ENCODE assay signal across 2 cellular contexts in the genomic region with DNA sequence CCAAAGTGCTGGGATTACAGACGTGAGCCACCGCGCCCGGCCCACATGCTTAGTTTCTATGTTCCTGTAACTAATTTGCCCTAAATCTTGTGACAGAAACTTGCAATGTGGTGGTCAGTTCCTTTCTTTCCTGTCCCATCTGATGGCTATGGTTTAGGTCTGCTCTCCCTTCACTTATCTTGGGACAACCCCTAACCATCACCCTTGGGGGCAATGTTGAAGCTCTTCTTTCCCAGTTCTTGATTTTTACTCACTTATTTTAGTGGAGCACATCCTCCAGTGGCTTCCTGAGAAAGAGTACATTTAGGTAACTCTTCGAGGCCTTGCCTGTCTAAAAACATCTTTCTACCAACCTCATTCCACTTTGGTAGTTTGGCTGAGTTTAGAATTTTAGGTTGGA.
TF ChIP-seq lines count a peak whose summit lies in the region.

No MANE protein-coding gene starts in this region.

TF ChIP-seq in HepG2, 621 proteins besides CTCF, POLR2A, EP300 and RAD21:
- TF ChIP-seq, protein P1, sequence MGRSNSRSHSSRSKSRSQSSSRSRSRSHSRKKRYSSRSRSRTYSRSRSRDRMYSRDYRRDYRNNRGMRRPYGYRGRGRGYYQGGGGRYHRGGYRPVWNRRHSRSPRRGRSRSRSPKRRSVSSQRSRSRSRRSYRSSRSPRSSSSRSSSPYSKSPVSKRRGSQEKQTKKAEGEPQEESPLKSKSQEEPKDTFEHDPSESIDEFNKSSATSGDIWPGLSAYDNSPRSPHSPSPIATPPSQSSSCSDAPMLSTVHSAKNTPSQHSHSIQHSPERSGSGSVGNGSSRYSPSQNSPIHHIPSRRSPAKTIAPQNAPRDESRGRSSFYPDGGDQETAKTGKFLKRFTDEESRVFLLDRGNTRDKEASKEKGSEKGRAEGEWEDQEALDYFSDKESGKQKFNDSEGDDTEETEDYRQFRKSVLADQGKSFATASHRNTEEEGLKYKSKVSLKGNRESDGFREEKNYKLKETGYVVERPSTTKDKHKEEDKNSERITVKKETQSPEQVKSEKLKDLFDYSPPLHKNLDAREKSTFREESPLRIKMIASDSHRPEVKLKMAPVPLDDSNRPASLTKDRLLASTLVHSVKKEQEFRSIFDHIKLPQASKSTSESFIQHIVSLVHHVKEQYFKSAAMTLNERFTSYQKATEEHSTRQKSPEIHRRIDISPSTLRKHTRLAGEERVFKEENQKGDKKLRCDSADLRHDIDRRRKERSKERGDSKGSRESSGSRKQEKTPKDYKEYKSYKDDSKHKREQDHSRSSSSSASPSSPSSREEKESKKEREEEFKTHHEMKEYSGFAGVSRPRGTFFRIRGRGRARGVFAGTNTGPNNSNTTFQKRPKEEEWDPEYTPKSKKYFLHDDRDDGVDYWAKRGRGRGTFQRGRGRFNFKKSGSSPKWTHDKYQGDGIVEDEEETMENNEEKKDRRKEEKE (IDR thresholded peaks at IDR 0.05): no peak
- TF ChIP-seq, protein P2, sequence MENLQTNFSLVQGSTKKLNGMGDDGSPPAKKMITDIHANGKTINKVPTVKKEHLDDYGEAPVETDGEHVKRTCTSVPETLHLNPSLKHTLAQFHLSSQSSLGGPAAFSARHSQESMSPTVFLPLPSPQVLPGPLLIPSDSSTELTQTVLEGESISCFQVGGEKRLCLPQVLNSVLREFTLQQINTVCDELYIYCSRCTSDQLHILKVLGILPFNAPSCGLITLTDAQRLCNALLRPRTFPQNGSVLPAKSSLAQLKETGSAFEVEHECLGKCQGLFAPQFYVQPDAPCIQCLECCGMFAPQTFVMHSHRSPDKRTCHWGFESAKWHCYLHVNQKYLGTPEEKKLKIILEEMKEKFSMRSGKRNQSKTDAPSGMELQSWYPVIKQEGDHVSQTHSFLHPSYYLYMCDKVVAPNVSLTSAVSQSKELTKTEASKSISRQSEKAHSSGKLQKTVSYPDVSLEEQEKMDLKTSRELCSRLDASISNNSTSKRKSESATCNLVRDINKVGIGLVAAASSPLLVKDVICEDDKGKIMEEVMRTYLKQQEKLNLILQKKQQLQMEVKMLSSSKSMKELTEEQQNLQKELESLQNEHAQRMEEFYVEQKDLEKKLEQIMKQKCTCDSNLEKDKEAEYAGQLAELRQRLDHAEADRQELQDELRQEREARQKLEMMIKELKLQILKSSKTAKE (CRISPR knock-in tag; IDR thresholded peaks at IDR 0.05; ENCODE audit: borderline replicate concordance): no peak
- TF ChIP-seq SALL2 (CRISPR knock-in tag; IDR thresholded peaks at IDR 0.05) (no peak), NFYC (CRISPR knock-in tag; IDR thresholded peaks at IDR 0.05) (no peak), ZNF782 (CRISPR knock-in tag; IDR thresholded peaks at IDR 0.05; ENCODE audit: borderline replicate concordance) (no peak), FLYWCH1 (CRISPR knock-in tag; IDR thresholded peaks at IDR 0.05) (no peak), REPIN1 (CRISPR knock-in tag; IDR thresholded peaks at IDR 0.05; ENCODE audit: borderline replicate concordance, low read depth) (no peak), SIN3B (IDR thresholded peaks at IDR 0.05; ENCODE audit: low read length) (no peak), ZNF670 (CRISPR knock-in tag; IDR thresholded peaks at IDR 0.05; ENCODE audit: borderline replicate concordance) (no peak), PRPF4 (IDR thresholded peaks at IDR 0.05; ENCODE audit: low read depth, low read length, poor library complexity, severe bottlenecking) (no peak), ELF4 (CRISPR knock-in tag; IDR thresholded peaks at IDR 0.05; ENCODE audit: borderline replicate concordance) (no peak)
- TF ChIP-seq, protein P3, sequence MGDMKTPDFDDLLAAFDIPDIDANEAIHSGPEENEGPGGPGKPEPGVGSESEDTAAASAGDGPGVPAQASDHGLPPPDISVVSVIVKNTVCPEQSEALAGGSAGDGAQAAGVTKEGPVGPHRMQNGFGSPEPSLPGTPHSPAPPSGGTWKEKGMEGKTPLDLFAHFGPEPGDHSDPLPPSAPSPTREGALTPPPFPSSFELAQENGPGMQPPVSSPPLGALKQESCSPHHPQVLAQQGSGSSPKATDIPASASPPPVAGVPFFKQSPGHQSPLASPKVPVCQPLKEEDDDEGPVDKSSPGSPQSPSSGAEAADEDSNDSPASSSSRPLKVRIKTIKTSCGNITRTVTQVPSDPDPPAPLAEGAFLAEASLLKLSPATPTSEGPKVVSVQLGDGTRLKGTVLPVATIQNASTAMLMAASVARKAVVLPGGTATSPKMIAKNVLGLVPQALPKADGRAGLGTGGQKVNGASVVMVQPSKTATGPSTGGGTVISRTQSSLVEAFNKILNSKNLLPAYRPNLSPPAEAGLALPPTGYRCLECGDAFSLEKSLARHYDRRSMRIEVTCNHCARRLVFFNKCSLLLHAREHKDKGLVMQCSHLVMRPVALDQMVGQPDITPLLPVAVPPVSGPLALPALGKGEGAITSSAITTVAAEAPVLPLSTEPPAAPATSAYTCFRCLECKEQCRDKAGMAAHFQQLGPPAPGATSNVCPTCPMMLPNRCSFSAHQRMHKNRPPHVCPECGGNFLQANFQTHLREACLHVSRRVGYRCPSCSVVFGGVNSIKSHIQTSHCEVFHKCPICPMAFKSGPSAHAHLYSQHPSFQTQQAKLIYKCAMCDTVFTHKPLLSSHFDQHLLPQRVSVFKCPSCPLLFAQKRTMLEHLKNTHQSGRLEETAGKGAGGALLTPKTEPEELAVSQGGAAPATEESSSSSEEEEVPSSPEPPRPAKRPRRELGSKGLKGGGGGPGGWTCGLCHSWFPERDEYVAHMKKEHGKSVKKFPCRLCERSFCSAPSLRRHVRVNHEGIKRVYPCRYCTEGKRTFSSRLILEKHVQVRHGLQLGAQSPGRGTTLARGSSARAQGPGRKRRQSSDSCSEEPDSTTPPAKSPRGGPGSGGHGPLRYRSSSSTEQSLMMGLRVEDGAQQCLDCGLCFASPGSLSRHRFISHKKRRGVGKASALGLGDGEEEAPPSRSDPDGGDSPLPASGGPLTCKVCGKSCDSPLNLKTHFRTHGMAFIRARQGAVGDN (CRISPR knock-in tag; IDR thresholded peaks at IDR 0.05): no peak
TF ChIP-seq in HepG2: peak in this region for 0.

TF ChIP-seq in neural cell, 6 proteins besides CTCF, POLR2A, EP300 and RAD21:
- TF ChIP-seq SMC3 (conservative IDR thresholded peaks at IDR 0.05; ENCODE audit: poor library complexity) (no peak), TAF1 (IDR thresholded peaks at IDR 0.05; ENCODE audit: low read depth) (no peak), POLR2AphosphoS5 (IDR thresholded peaks at IDR 0.05) (no peak), MXI1 (conservative IDR thresholded peaks at IDR 0.05; ENCODE audit: poor library complexity, severe bottlenecking) (no peak), EZH2 (IDR thresholded peaks at IDR 0.05; ENCODE audit: borderline replicate concordance, insufficient read depth, low read length, poor library complexity, severe bottlenecking) (no peak)
- TF ChIP-seq, protein P4, sequence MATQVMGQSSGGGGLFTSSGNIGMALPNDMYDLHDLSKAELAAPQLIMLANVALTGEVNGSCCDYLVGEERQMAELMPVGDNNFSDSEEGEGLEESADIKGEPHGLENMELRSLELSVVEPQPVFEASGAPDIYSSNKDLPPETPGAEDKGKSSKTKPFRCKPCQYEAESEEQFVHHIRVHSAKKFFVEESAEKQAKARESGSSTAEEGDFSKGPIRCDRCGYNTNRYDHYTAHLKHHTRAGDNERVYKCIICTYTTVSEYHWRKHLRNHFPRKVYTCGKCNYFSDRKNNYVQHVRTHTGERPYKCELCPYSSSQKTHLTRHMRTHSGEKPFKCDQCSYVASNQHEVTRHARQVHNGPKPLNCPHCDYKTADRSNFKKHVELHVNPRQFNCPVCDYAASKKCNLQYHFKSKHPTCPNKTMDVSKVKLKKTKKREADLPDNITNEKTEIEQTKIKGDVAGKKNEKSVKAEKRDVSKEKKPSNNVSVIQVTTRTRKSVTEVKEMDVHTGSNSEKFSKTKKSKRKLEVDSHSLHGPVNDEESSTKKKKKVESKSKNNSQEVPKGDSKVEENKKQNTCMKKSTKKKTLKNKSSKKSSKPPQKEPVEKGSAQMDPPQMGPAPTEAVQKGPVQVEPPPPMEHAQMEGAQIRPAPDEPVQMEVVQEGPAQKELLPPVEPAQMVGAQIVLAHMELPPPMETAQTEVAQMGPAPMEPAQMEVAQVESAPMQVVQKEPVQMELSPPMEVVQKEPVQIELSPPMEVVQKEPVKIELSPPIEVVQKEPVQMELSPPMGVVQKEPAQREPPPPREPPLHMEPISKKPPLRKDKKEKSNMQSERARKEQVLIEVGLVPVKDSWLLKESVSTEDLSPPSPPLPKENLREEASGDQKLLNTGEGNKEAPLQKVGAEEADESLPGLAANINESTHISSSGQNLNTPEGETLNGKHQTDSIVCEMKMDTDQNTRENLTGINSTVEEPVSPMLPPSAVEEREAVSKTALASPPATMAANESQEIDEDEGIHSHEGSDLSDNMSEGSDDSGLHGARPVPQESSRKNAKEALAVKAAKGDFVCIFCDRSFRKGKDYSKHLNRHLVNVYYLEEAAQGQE (IDR thresholded peaks at IDR 0.05; ENCODE audit: borderline replicate concordance): no peak
